20 cellular contexts compared by ENCODE assay signal in genomic region chr14:59133709-59134108, GRCh38. TPM values are rescaled to one million over a fixed set of nuclear protein-coding genes. Genes with fewer than 3 reads are reported as not detected.
DNase-seq lines count a peak whose midpoint lies in the region; ATAC-seq and TF ChIP-seq lines count a peak whose summit lies in the region.
"Had no signal": no experiment of that assay in that cellular context is flagged by ENCODE, and none has a peak within 500 bp of the region (broad histone marks: within the 10 kb centered on the region; RNA-seq: fewer than 3 reads in every experiment).

No MANE protein-coding gene starts in this region.

- H3K27me3 ChIP-seq in neuronal stem cell (ENCODE audit: control insufficient read depth in 3 of 3, insufficient read depth in 3 of 3, low read depth in 1 of 3, low read length in 3 of 3) = no peaks in the 10 kb centered on the region
- no peaks in the 10 kb centered on the region for H3K27me3 ChIP-seq in CD8-positive, alpha-beta T cell (ENCODE audit: insufficient read depth, low read length)
- H3K27me3 ChIP-seq: BLaER1 had no signal

- no peak overlapping the region for H2BK15ac ChIP-seq in neuronal stem cell (ENCODE audit: low read length)

- H3K23ac ChIP-seq in neuronal stem cell (ENCODE audit: low read depth, low read length, poor library complexity) = no peak overlapping the region

- POLR2A ChIA-PET in CD8-positive, alpha-beta T cell (lab: Charles Lee) = no interaction called here

- H2BK5ac ChIP-seq in neuronal stem cell (ENCODE audit: low read length) = no peak overlapping the region

- H3K9me3 Mint-ChIP-seq in activated naive CD4-positive, alpha-beta T cell treated with anti-CD3 and anti-CD28 coated beads, Interleukin-2, amount 50 U/mL, for 24 hours = no peaks in the 10 kb centered on the region
- no peaks in the 10 kb centered on the region for H3K9me3 Mint-ChIP-seq in activated naive CD4-positive, alpha-beta T cell treated with anti-CD3 and anti-CD28 coated beads, Interleukin-2, amount 50 U/mL, for 72 hours
- no peaks in the 10 kb centered on the region for H3K9me3 Mint-ChIP-seq in CD8-positive, alpha-beta T cell
- H3K9me3 Mint-ChIP-seq: CD4-positive, CD25-positive, alpha-beta regulatory T cell; CD8-positive, alpha-beta memory T cell; GM23338; H9 had no signal

- CTCF ChIA-PET in CD8-positive, alpha-beta T cell (lab: Charles Lee) = no interaction called here

- no peaks in the 10 kb centered on the region for H3K36me3 ChIP-seq in neuronal stem cell (replicated peaks in 1 of 2; ENCODE audit: control insufficient read depth in 2 of 2, insufficient read depth in 2 of 2, low read length in 2 of 2)
- no peaks in the 10 kb centered on the region for H3K36me3 ChIP-seq in CD8-positive, alpha-beta T cell (ENCODE audit: insufficient read depth, low read length)
- H3K36me3 ChIP-seq: BLaER1 had no signal

- no peak overlapping the region for H3K4ac ChIP-seq in neuronal stem cell (ENCODE audit: low read length)

- H3K27ac Mint-ChIP-seq in activated naive CD4-positive, alpha-beta T cell treated with anti-CD3 and anti-CD28 coated beads, Interleukin-2, amount 50 U/mL, for 24 hours = peak overlapping the region; percentile 12
- no peak overlapping the region for H3K27ac Mint-ChIP-seq in activated naive CD4-positive, alpha-beta T cell treated with anti-CD3 and anti-CD28 coated beads, Interleukin-2, amount 50 U/mL, for 72 hours
- H3K27ac Mint-ChIP-seq in CD8-positive, alpha-beta T cell = no peak overlapping the region
- H3K27ac Mint-ChIP-seq: B cell, GM23338, H9 had no signal

- H3K18ac ChIP-seq in neuronal stem cell (ENCODE audit: low read length) = no peak overlapping the region

- H3K79me1 ChIP-seq in neuronal stem cell (ENCODE audit: low read depth, low read length) = no peaks in the 10 kb centered on the region

- H2BK12ac ChIP-seq in neuronal stem cell (ENCODE audit: low read length) = no peak overlapping the region

- H3K4me1 ChIP-seq in neuronal stem cell (ENCODE audit: control insufficient read depth in 2 of 2, insufficient read depth in 1 of 2, low read depth in 1 of 2, low read length in 2 of 2) = no peaks in the 10 kb centered on the region
- H3K4me1 ChIP-seq in CD8-positive, alpha-beta T cell (ENCODE audit: insufficient read depth, low read length) = no peaks in the 10 kb centered on the region
- H3K4me1 ChIP-seq: BLaER1 had no signal

- no peak overlapping the region for H2AK5ac ChIP-seq in neuronal stem cell (ENCODE audit: low read depth, low read length)

- no peak overlapping the region for H2BK120ac ChIP-seq in neuronal stem cell (ENCODE audit: low read depth, low read length)

- H3K9me3 ChIP-seq in neuronal stem cell (replicated peaks in 1 of 2; ENCODE audit: control insufficient read depth in 2 of 2, insufficient read depth in 1 of 2, low read depth in 1 of 2, low read length in 2 of 2) = no peaks in the 10 kb centered on the region
- no peaks in the 10 kb centered on the region for H3K9me3 ChIP-seq in CD8-positive, alpha-beta T cell (ENCODE audit: low read length)
- H3K9me3 ChIP-seq: BLaER1 had no signal

- H3K36me3 Mint-ChIP-seq in activated naive CD4-positive, alpha-beta T cell treated with anti-CD3 and anti-CD28 coated beads, Interleukin-2, amount 50 U/mL, for 24 hours = no peaks in the 10 kb centered on the region
- no peaks in the 10 kb centered on the region for H3K36me3 Mint-ChIP-seq in activated naive CD4-positive, alpha-beta T cell treated with anti-CD3 and anti-CD28 coated beads, Interleukin-2, amount 50 U/mL, for 72 hours
- no peaks in the 10 kb centered on the region for H3K36me3 Mint-ChIP-seq in CD8-positive, alpha-beta T cell
- H3K36me3 Mint-ChIP-seq: CD4-positive, CD25-positive, alpha-beta regulatory T cell; CD8-positive, alpha-beta memory T cell had no signal

- H4K8ac ChIP-seq in neuronal stem cell (ENCODE audit: low read depth, low read length) = no peak overlapping the region

- no peaks in the 10 kb centered on the region for H3K4me1 Mint-ChIP-seq in activated naive CD4-positive, alpha-beta T cell treated with anti-CD3 and anti-CD28 coated beads, Interleukin-2, amount 50 U/mL, for 24 hours
- H3K4me1 Mint-ChIP-seq in CD8-positive, alpha-beta T cell (ENCODE audit: low read depth) = no peaks in the 10 kb centered on the region
- H3K4me1 Mint-ChIP-seq: B cell; CD4-positive, CD25-positive, alpha-beta regulatory T cell; CD8-positive, alpha-beta memory T cell had no signal

- no peak for ATAC-seq in activated naive CD4-positive, alpha-beta T cell treated with anti-CD3 and anti-CD28 coated beads, Interleukin-2, amount 50 U/mL, for 72 hours
- no peak for ATAC-seq in CD8-positive, alpha-beta T cell
- ATAC-seq: GM12878, HCT116 had no signal

- H3K27me3 Mint-ChIP-seq in activated naive CD4-positive, alpha-beta T cell treated with anti-CD3 and anti-CD28 coated beads, Interleukin-2, amount 50 U/mL, for 24 hours = peaks cover 4% of the 10 kb centered on the region
- peaks cover 4% of the 10 kb centered on the region for H3K27me3 Mint-ChIP-seq in CD8-positive, alpha-beta T cell (ENCODE audit: low read depth)
- H3K27me3 Mint-ChIP-seq: B cell had no signal

- no peak for DNase-seq in activated naive CD4-positive, alpha-beta T cell treated with anti-CD3 and anti-CD28 coated beads, Interleukin-2, amount 50 U/mL, for 72 hours (ENCODE audit: low spot score in 2 of 2)
- peak; percentile 79 for DNase-seq in amniotic epithelial cell (ENCODE audit: low read depth)
- DNase-seq in neuronal stem cell (ENCODE audit: low spot score) = no peak
- DNase-seq in dedifferentiated amniotic fluid mesenchymal stem cell (ENCODE audit: extremely low spot score) = no peak
- no peak for DNase-seq in CD8-positive, alpha-beta T cell
- DNase-seq: CD4-positive, CD25-positive, alpha-beta regulatory T cell; CD8-positive, alpha-beta memory T cell; DMS 273 treated with DMSO at 0.1 percent for 48 hours; DMS79; EL; GDM1; H9 had no signal

- H3K4me3 ChIP-seq in neuronal stem cell (ENCODE audit: low read length in 2 of 2) = no peak overlapping the region
- no peak overlapping the region for H3K4me3 ChIP-seq in CD8-positive, alpha-beta T cell (ENCODE audit: low read depth, low read length)
- H3K4me3 ChIP-seq: BLaER1, GM12878, GM23338 had no signal

- H4K91ac ChIP-seq in neuronal stem cell (ENCODE audit: low read depth, low read length, poor library complexity) = no peak overlapping the region

- H3K14ac ChIP-seq in neuronal stem cell (ENCODE audit: low read length) = no peak overlapping the region

- no peak overlapping the region for H3K27ac ChIP-seq in neuronal stem cell (replicated peaks; ENCODE audit: low read length)
- no peak overlapping the region for H3K27ac ChIP-seq in CD8-positive, alpha-beta T cell (ENCODE audit: low read depth, low read length)
- H3K27ac ChIP-seq: 22Rv1, BLaER1, C4-2B had no signal

- H3K9ac ChIP-seq in neuronal stem cell (ENCODE audit: low read depth, low read length, poor library complexity) = no peak overlapping the region
- H3K9ac ChIP-seq: BLaER1 had no signal

- no peak overlapping the region for H3K4me2 ChIP-seq in neuronal stem cell (ENCODE audit: insufficient read depth, low read length, poor library complexity, severe bottlenecking)
- H3K4me2 ChIP-seq: BLaER1, GM23338 had no signal

- H3K4me3 Mint-ChIP-seq in activated naive CD4-positive, alpha-beta T cell treated with anti-CD3 and anti-CD28 coated beads, Interleukin-2, amount 50 U/mL, for 24 hours = no peak overlapping the region
- H3K4me3 Mint-ChIP-seq in CD8-positive, alpha-beta T cell = no peak overlapping the region
- H3K4me3 Mint-ChIP-seq: B cell; CD4-positive, CD25-positive, alpha-beta regulatory T cell; CD8-positive, alpha-beta memory T cell; GM23338; H9 had no signal

- WGBS in neuronal stem cell (ENCODE audit: extremely low coverage in 2 of 2, insufficient read length in 2 of 2, insufficient replicate concordance in 1 of 2), 2 donors = no CpG with 5 or more reads among the region's 4 CpGs

- peak overlapping the region; percentile 13 for H2AFZ ChIP-seq in neuronal stem cell (ENCODE audit: low read length)

- no peak for TF ChIP-seq CTCF in CD8-positive, alpha-beta T cell (IDR thresholded peaks at IDR 0.05)

- intact Hi-C loops in CD8-positive, alpha-beta T cell (cut with DNase I, micrococcal nuclease) = no loop called here

RNA-seq across cellular contexts. Expression of gene DAAM1, which starts 54.8 kb away (rescaled TPM):
- 10 to 100 TPM; 11.1 to 13.9 TPM for total RNA-seq in activated naive CD4-positive, alpha-beta T cell treated with anti-CD3 and anti-CD28 coated beads, Interleukin-2, amount 50 U/mL, for 72 hours
- 22.7 TPM for polyA plus RNA-seq in neuronal stem cell (2013, experiment 1 of 2)
- polyA plus RNA-seq in neuronal stem cell (2013, experiment 2 of 2) = 24.3 TPM
- total RNA-seq in CD8-positive, alpha-beta T cell = 1 to 10 TPM; 5.1 to 5.6 TPM
